In genomic region chr18:59269563-59270214, GRCh38 we compare ENCODE assay signal across 12 cellular contexts. TPM values are rescaled to one million over a fixed set of nuclear protein-coding genes. Genes with fewer than 3 reads are reported as not detected.
A peak's percentile ranks its signal among the peaks of the same experiment; 100 is the strongest.
DNase-seq lines count a peak whose midpoint lies in the region; ATAC-seq and TF ChIP-seq lines count a peak whose summit lies in the region.
"Had no signal": no experiment of that assay in that cellular context is flagged by ENCODE, and none has a peak within 500 bp of the region (broad histone marks: within the 10 kb centered on the region; RNA-seq: fewer than 3 reads in every experiment).

No MANE protein-coding gene starts in this region.

- TF ChIP-seq CTCF in SK-N-SH (IDR thresholded peaks at IDR 0.05) (no peak), KMS-11 (conservative IDR thresholded peaks at IDR 0.05; ENCODE audit: low read depth, low read length) (no peak), osteocyte (IDR thresholded peaks at IDR 0.05) (no peak)

- CTCF ChIA-PET in SK-N-SH (lab: Yijun Ruan, JAX): interaction anchor here (0.7 to 8.4 kb wide), 12 partner anchors 15 to 185 kb away, joined by 3 to 92 read pairs (median 4); partner anchors contain the start of gene LMAN1

- POLR2A ChIA-PET in SK-N-SH (lab: Yijun Ruan, JAX): no interaction called here

- H3K27ac Mint-ChIP-seq in osteocyte (ENCODE audit: unreplicated experiment): no peak overlapping the region

- H3K9me3 ChIP-seq in SK-N-SH: no peaks in the 10 kb centered on the region
- H3K9me3 ChIP-seq in esophagus (ENCODE audit: control insufficient read depth in 2 of 2, insufficient read depth in 1 of 2, low read depth in 1 of 2, low read length in 1 of 2): peaks cover 4 to 12% of the 10 kb centered on the region in 2 donors

- peaks cover 86% of the 10 kb centered on the region for H3K27me3 Mint-ChIP-seq in osteocyte (ENCODE audit: unreplicated experiment)

- peaks cover 35% of the 10 kb centered on the region for H3K4me1 Mint-ChIP-seq in osteocyte (ENCODE audit: unreplicated experiment)

- no peaks in the 10 kb centered on the region for H3K36me3 ChIP-seq in SK-N-SH (replicated peaks in 1 of 2; ENCODE audit: control insufficient read depth in 1 of 2, insufficient read depth in 2 of 2, low read length in 1 of 2)
- H3K36me3 ChIP-seq in KMS-11 (ENCODE audit: insufficient read depth): no peaks in the 10 kb centered on the region
- no peaks in the 10 kb centered on the region for H3K36me3 ChIP-seq in esophagus (ENCODE audit: control insufficient read depth in 2 of 2, insufficient read depth in 2 of 2, low read length in 1 of 2)

- no peak overlapping the region for H3K27ac ChIP-seq in SK-N-SH (ENCODE audit: low read depth in 2 of 2, low read length in 1 of 2)
- H3K27ac ChIP-seq in KMS-11: no peak overlapping the region
- no peak overlapping the region for H3K27ac ChIP-seq in esophagus (ENCODE audit: low read depth in 2 of 2, low read length in 1 of 2)

- no peaks in the 10 kb centered on the region for H3K9me3 Mint-ChIP-seq in osteocyte (ENCODE audit: unreplicated experiment)

- H3K4me3 ChIP-seq in SK-N-SH (ENCODE audit: low read depth in 2 of 2, low read length in 1 of 2) (peak overlapping the region in 1 of 2 experiments; percentile 38; a peak in 1 of 4 replicates), KMS-11 (IDR thresholded peaks at IDR 0.05; ENCODE audit: insufficient read depth, low read depth, low read length) (no peak overlapping the region), esophagus (ENCODE audit: low read depth in 1 of 2, low read length in 2 of 2) (peak overlapping the region; percentile 13)

- no peak for TF ChIP-seq EP300 in SK-N-SH (IDR thresholded peaks at IDR 0.05; ENCODE audit: borderline replicate concordance in 1 of 2, low read depth in 1 of 2, low read length in 1 of 2)

- H3K9me2 ChIP-seq in SK-N-SH: no peaks in the 10 kb centered on the region

- 14% methylated on average over 15 of the region's 19 CpGs for WGBS in SK-N-SH (ENCODE audit: low lambda C conversion rate)
- WGBS in esophagus, 2 donors: 9% methylated on average over 17 to 19 of the region's 19 CpGs

- H3K4me3 Mint-ChIP-seq in osteocyte (ENCODE audit: unreplicated experiment): peak overlapping the region; percentile 47

- H3K4me2 ChIP-seq in SK-N-SH (no peak overlapping the region), KMS-11 (no peak overlapping the region)

- DNase-seq in SK-N-SH (no peak), osteocyte (ENCODE audit: extremely low spot score, unreplicated experiment) (no peak), occipital lobe (lab: John Stamatoyannopoulos, UW) (no peak), HuH-7.5 (ENCODE audit: low spot score) (no peak)
- DNase-seq: NCI-H526 treated with DMSO at 0.1 percent for 48 hours; stimulated activated naive CD4-positive, alpha-beta T cell had no signal

- H3K79me2 ChIP-seq in SK-N-SH (ENCODE audit: insufficient read depth) (no peaks in the 10 kb centered on the region), KMS-11 (ENCODE audit: insufficient read depth, low read depth) (no peaks in the 10 kb centered on the region)

- no peak for TF ChIP-seq POLR2A in GM18505 (IDR thresholded peaks at IDR 0.05; ENCODE audit: borderline replicate concordance, extremely low read depth, insufficient read depth, insufficient read length)

- H3K9ac ChIP-seq in SK-N-SH (no peak overlapping the region), KMS-11 (no peak overlapping the region)

- no peak for TF ChIP-seq RAD21 in SK-N-SH (IDR thresholded peaks at IDR 0.05; ENCODE audit: low read length)

- H3K27me3 ChIP-seq in SK-N-SH (ENCODE audit: insufficient read depth) (peaks cover 98% of the 10 kb centered on the region), KMS-11 (ENCODE audit: insufficient read depth, low read depth) (peaks cover 21% of the 10 kb centered on the region; the same call in 1 of the 2 replicates), esophagus (ENCODE audit: control insufficient read depth in 1 of 2, insufficient read depth in 2 of 2, low read length in 2 of 2) (peaks cover 0 to 67% of the 10 kb centered on the region in 2 donors)

- H2AFZ ChIP-seq in SK-N-SH (ENCODE audit: low read depth): no peak overlapping the region
- H2AFZ ChIP-seq in KMS-11 (ENCODE audit: low read depth): peak overlapping the region; percentile 37; the same call in 1 of the 2 replicates

- H3K4me1 ChIP-seq in SK-N-SH (ENCODE audit: control insufficient read depth in 1 of 2, insufficient read depth in 2 of 2, low read depth in 1 of 2, low read length in 1 of 2) (peaks cover 4 to 12% of the 10 kb centered on the region in 2 experiments; a peak in 2 of 4 replicates), KMS-11 (ENCODE audit: low read depth, poor library complexity, severe bottlenecking) (peaks cover 15% of the 10 kb centered on the region), esophagus (ENCODE audit: control insufficient read depth in 2 of 2, insufficient read depth in 2 of 2, low read length in 1 of 2) (peaks cover 16 to 20% of the 10 kb centered on the region in 2 donors)

- no peaks in the 10 kb centered on the region for H3K36me3 Mint-ChIP-seq in osteocyte (ENCODE audit: unreplicated experiment)

- ATAC-seq in SK-N-SH treated with all-trans-retinoic acid at 6 μM for 48 hours: no peak
- ATAC-seq in GM18505 (IDR thresholded peaks at IDR 0.05; ENCODE audit: unreplicated experiment): no peak

- H3F3A ChIP-seq in SK-N-SH (replicated peaks; ENCODE audit: insufficient read depth): peaks cover 3% of the 10 kb centered on the region

- no peaks in the 10 kb centered on the region for H4K20me1 ChIP-seq in SK-N-SH (ENCODE audit: insufficient read depth)
- no peaks in the 10 kb centered on the region for H4K20me1 ChIP-seq in KMS-11 (ENCODE audit: insufficient read depth)

TF ChIP-seq in SK-N-SH, 30 proteins besides CTCF, POLR2A, EP300 and RAD21:
- TF ChIP-seq NRF1 (IDR thresholded peaks at IDR 0.05; ENCODE audit: low read depth, low read length): no peak
- TF ChIP-seq EZH2phosphoT487 (IDR thresholded peaks at IDR 0.05; ENCODE audit: borderline replicate concordance, low read depth): peak; percentile 86; the same call in 1 of the 2 replicates

TF ChIP-seq in SK-N-SH treated with all-trans-retinoic acid at 6 μM for 48 hours, 23 proteins besides CTCF, POLR2A, EP300 and RAD21:
- TF ChIP-seq TOX (CRISPR knock-in tag; IDR thresholded peaks at IDR 0.05; ENCODE audit: borderline replicate concordance) (no peak), POU6F1 (CRISPR knock-in tag; IDR thresholded peaks at IDR 0.05; ENCODE audit: borderline replicate concordance, low read depth) (no peak), ESRRG (CRISPR knock-in tag; IDR thresholded peaks at IDR 0.05) (no peak), ISL1 (CRISPR knock-in tag; IDR thresholded peaks at IDR 0.05) (no peak), ZFP3 (CRISPR knock-in tag; IDR thresholded peaks at IDR 0.05) (no peak), ZC3H10 (CRISPR knock-in tag; IDR thresholded peaks at IDR 0.05) (no peak), CREB5 (CRISPR knock-in tag; IDR thresholded peaks at IDR 0.05; ENCODE audit: low read depth) (no peak), ZNF8 (CRISPR knock-in tag; IDR thresholded peaks at IDR 0.05) (no peak), ARNTL (CRISPR knock-in tag; IDR thresholded peaks at IDR 0.05; ENCODE audit: borderline replicate concordance, low read depth) (no peak)

RNA-seq across cellular contexts. Expression of gene RAX, which starts 3.6 kb away (rescaled TPM):
- polyA plus RNA-seq in SK-N-SH (2012; rRNA removed) (not detected in 2 replicates), esophagus (under 1 TPM; 0.01 to 0.14 TPM)
- polyA plus RNA-seq in SK-N-SH (2012; cell fraction: cytosol; rRNA removed): not detected in 2 replicates
- not detected in 2 replicates for polyA plus RNA-seq in SK-N-SH (2012; cell fraction: nucleus; rRNA removed)
- total RNA-seq in osteocyte (not detected in 2 replicates), occipital lobe (not detected)
- total RNA-seq: A172, Daoy had no signal

RNA-seq across cellular contexts. Expression of gene CPLX4, which starts 48.8 kb away (rescaled TPM):
- polyA plus RNA-seq in SK-N-SH (2012; rRNA removed) (not detected in 2 replicates), esophagus (not detected)
- polyA plus RNA-seq in SK-N-SH (2012; cell fraction: cytosol; rRNA removed): not detected in 2 replicates
- polyA plus RNA-seq in SK-N-SH (2012; cell fraction: nucleus; rRNA removed): not detected in 2 replicates
- total RNA-seq in osteocyte (not detected in 2 replicates), occipital lobe (not detected)
- total RNA-seq: A172, Daoy had no signal

RNA-seq across cellular contexts. Expression of gene GRP, which starts 49.7 kb away (rescaled TPM):
- polyA plus RNA-seq in SK-N-SH (2012; rRNA removed): 2.5 and 2.8 TPM in 2 replicates
- 3.6 and 4.1 TPM in 2 replicates for polyA plus RNA-seq in SK-N-SH (2012; cell fraction: cytosol; rRNA removed)
- polyA plus RNA-seq in SK-N-SH (2012; cell fraction: nucleus; rRNA removed): 1.1 and 2.5 TPM in 2 replicates
- not detected for polyA plus RNA-seq in esophagus
- not detected in 2 replicates for total RNA-seq in osteocyte
- total RNA-seq in occipital lobe: 9.4 TPM
- total RNA-seq: A172, Daoy had no signal

Comparison
In these comparisons a context has a peak if more than half of its experiments do, and no peak if none do; other contexts are left out.
1. RNA of gene GRP, which starts 49.7 kb away (total RNA-seq): 9.4 TPM in occipital lobe (single experiment); not detected in osteocyte; every median in the first group is over 10 times any median in the second.